In the genomic region with DNA sequence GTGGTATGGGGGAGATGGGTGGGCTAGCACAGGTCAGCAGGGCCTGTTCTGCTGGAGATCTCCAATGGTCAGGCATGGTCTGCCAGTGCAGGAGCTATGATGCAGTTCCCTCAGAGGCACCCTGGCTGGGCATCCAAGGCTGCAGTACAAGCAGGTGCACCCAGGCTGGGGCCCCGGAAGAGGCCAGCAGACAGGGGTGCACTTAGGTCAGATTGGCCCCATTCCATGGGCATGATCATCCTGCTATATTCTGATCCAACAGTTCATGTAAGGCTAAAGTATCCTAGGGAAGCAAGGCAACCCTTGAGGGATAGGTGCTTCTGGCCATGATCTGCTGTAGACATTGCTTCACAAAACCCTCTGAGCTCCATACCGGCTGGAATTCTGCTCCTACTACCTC, we compare ENCODE assay signal across 31 cellular contexts. TPM values are rescaled to one million over a fixed set of nuclear protein-coding genes. Genes with fewer than 3 reads are reported as not detected.
"Had no signal": no experiment of that assay in that cellular context is flagged by ENCODE, and none has a peak within 500 bp of the region (broad histone marks: within the 10 kb centered on the region; RNA-seq: fewer than 3 reads in every experiment).

No MANE protein-coding gene starts in this region.

- H3K36me3 ChIP-seq: brain microvascular endothelial cell, breast epithelium had no signal

- H3K4me3 ChIP-seq: body of pancreas, breast epithelium had no signal

- H3K9me3 ChIP-seq: body of pancreas, breast epithelium had no signal

- H3K27ac ChIP-seq: body of pancreas, brain microvascular endothelial cell, breast epithelium, VCaP had no signal

- H3K4me1 ChIP-seq: body of pancreas, breast epithelium had no signal

- ATAC-seq: activated CD8-positive, alpha-beta T cell treated with anti-CD3 and anti-CD28 coated beads for 36 hours; activated naive CD8-positive, alpha-beta T cell treated with anti-CD3 and anti-CD28 coated beads, Interleukin-2, amount 50 U/mL, for 24 hours; body of pancreas had no signal

- H3K27me3 ChIP-seq: body of pancreas, brain microvascular endothelial cell, breast epithelium had no signal

- DNase-seq: activated B cell treated with CpG ODN at 0.5 μM for 24 hours; activated CD4-positive, alpha-beta memory T cell treated with anti-CD3 and anti-CD28 coated beads for 36 hours; activated CD4-positive, alpha-beta T cell treated with anti-CD3 and anti-CD28 coated beads for 4 hours; activated CD4-positive, alpha-beta T cell treated with anti-CD3 and anti-CD28 coated beads, Interleukin-2, amount 10 ng/mL, durations not matched to agents 24 days and 14 days; activated CD4-positive, alpha-beta T cell treated with anti-CD3 and anti-CD28 coated beads, Interleukin-2, amount 50 U/mL, for 1 hour; activated CD4-positive, alpha-beta T cell treated with anti-CD3 and anti-CD28 coated beads, Interleukin-2, amount 50 U/mL, for 4 hours; activated CD4-positive, CD25-positive, alpha-beta regulatory T cell treated with anti-CD3 and anti-CD28 coated beads, Interleukin-2, amount 50 U/mL, for 72 hours; activated CD8-positive, alpha-beta memory T cell treated with anti-CD3 and anti-CD28 coated beads, Interleukin-2, amount 50 U/mL, for 48 hours; activated CD8-positive, alpha-beta T cell treated with anti-CD3 and anti-CD28 coated beads for 36 hours; activated effector memory CD4-positive, alpha-beta T cell treated with Interleukin-2 at 50 U/mL for 16 hours; activated gamma-delta T cell; activated naive CD4-positive, alpha-beta T cell treated with anti-CD3 and anti-CD28 coated beads, Interleukin-2, amount 10 ng/mL, durations not matched to agents 7 days and 5 days; activated naive CD4-positive, alpha-beta T cell treated with Interleukin-2 at 50 U/mL for 16 hours; activated naive CD8-positive, alpha-beta T cell treated with anti-CD3 and anti-CD28 coated beads, Interleukin-2, amount 10 ng/mL, durations not matched to agents 7 days and 5 days; activated naive CD8-positive, alpha-beta T cell treated with anti-CD3 and anti-CD28 coated beads, Interleukin-2, amount 50 U/mL, for 24 hours; activated T-cell treated with anti-CD3 and anti-CD28 coated beads, Interleukin-2, amount 50 U/mL, for 24 hours; activated T-cell treated with anti-CD3 and anti-CD28 coated beads, Interleukin-2, amount 50 U/mL, for 48 hours; amniotic stem cell; aorta; body of pancreas; brain microvascular endothelial cell; central memory CD4-positive, alpha-beta T cell; SW 1271; T-helper 1 cell; T-helper 2 cell; T-helper 9 cell had no signal

RNA-seq across cellular contexts. Expression of gene STRIT1, which starts 53.5 kb away (rescaled TPM):
- total RNA-seq: activated B cell treated with CpG ODN at 0.5 μM for 24 hours; activated CD4-positive, alpha-beta memory T cell treated with anti-CD3 and anti-CD28 coated beads for 36 hours; activated CD4-positive, alpha-beta T cell treated with anti-CD3 and anti-CD28 coated beads, Interleukin-2, amount 10 ng/mL, durations not matched to agents 24 days and 14 days; activated CD8-positive, alpha-beta memory T cell treated with anti-CD3 and anti-CD28 coated beads for 36 hours; activated CD8-positive, alpha-beta T cell treated with anti-CD3 and anti-CD28 coated beads for 36 hours; activated naive CD8-positive, alpha-beta T cell treated with anti-CD3 and anti-CD28 coated beads, Interleukin-2, amount 10 ng/mL, durations not matched to agents 7 days and 5 days; activated T-helper 2 cell treated with anti-CD3 and anti-CD28 coated beads, Interferon-gamma antibody, Interleukin-2, Interleukin-4, amounts not matched to agents 10 μg/mL and 5 μg/mL and 100 μg/mL, durations not matched to agents 14 hours and 24 hours and 36 hours; aorta; astrocyte; body of pancreas had no signal
